ENCODE assay signal across 1 cellular context in genomic region chr14:35046048-35046750, GRCh38.
TF ChIP-seq lines count a peak whose summit lies in the region.

A gene with protein sequence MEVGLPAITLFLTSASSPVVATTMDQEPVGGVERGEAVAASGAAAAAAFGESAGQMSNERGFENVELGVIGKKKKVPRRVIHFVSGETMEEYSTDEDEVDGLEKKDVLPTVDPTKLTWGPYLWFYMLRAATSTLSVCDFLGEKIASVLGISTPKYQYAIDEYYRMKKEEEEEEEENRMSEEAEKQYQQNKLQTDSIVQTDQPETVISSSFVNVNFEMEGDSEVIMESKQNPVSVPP (plus strand): TSS chr14:35046272. CDS start chr14:35046464, 192 bp downstream.

TF ChIP-seq in HEK293, 187 proteins besides CTCF, POLR2A, EP300 and RAD21 (continued from another document):
- TF ChIP-seq TSHZ1 (tag by site-specific recombination; IDR thresholded peaks at IDR 0.05; ENCODE audit: borderline replicate concordance) (no peak), IKZF3 (tag by site-specific recombination; IDR thresholded peaks at IDR 0.05) (peak; percentile 57; the same call in 1 of the 2 replicates), ZIC2 (tag by site-specific recombination; IDR thresholded peaks at IDR 0.05) (no peak), ZNF362 (tag by site-specific recombination; IDR thresholded peaks at IDR 0.05) (no peak), BCL6B (tag by site-specific recombination; IDR thresholded peaks at IDR 0.05) (no peak), ZNF707 (tag by site-specific recombination; IDR thresholded peaks at IDR 0.05) (no peak), ZNF324 (tag by site-specific recombination; IDR thresholded peaks at IDR 0.05) (peak; percentile 71), ZNF423 (tag by site-specific recombination; IDR thresholded peaks at IDR 0.05) (no peak), ZNF560 (tag by site-specific recombination; IDR thresholded peaks at IDR 0.05; ENCODE audit: borderline replicate concordance) (no peak)
